ENCODE assay signal across 8 cellular contexts in the genomic region with DNA sequence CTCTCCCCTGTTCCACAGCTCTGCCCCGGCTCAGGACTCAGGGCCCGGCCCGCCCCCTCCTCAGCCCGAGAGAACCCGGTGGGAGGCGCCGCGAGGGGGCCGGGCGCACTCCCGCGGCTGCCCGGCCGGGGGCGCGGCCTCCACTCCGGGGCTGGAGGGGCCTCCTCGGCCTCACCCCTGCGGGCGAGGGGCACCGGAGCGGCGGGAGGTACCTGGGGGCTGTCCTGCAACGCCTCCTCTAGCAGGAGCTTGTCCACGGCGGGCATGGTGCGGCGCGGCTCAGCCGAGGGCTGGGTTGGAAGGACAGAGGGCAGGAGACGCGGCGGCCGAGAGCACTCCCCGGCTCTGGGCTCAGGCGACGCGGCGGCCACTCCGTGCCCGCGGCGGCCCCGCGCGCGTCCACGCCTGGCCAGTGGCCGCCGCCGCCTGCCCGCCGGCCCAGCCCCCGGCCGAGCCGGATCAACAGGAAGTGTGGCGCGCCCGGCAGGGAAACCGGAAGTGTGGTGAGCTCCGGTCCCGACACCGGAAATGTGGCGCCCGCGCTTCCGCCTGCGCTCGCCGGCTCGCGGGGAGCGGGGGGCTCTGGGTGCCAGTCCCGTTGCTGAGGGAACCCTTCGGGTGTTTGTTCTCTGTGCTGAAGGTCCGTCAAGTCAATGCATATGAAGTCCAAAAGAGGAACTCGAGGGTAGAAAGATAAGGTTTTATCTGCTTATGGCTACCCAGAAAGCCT. TPM values are rescaled to one million over a fixed set of nuclear protein-coding genes. Genes with fewer than 3 reads are reported as not detected.
A peak's percentile ranks its signal among the peaks of the same experiment; 100 is the strongest.
DNase-seq lines count a peak whose midpoint lies in the region; ATAC-seq and TF ChIP-seq lines count a peak whose summit lies in the region.

Gene APPL2 (minus strand): TSS at position 428 of the 730 bp plus-strand sequence. CDS start 162 bp downstream, at position 266.

- DNase-seq in A172 (ENCODE audit: low spot score) (peak; percentile 81), NCI-H2171 treated with DMSO at 0.1 percent for 48 hours (lab: John Stamatoyannopoulos, UW) (peak; percentile 86), T47D (ENCODE audit: low read depth in 1 of 2, low spot score in 1 of 2) (peak; percentile 94)

- peaks cover 4% of the 10 kb centered on the region for H3K27me3 ChIP-seq in iPS-18a (ENCODE audit: control insufficient read depth, insufficient read depth, low read length)
- H3K27me3 ChIP-seq in skeletal muscle tissue (ENCODE audit: control insufficient read depth in 3 of 3, insufficient read depth in 3 of 3, low read length in 3 of 3): no peaks in the 10 kb centered on the region

- peaks cover 5% of the 10 kb centered on the region for H3K4me1 ChIP-seq in iPS-18a (ENCODE audit: control insufficient read depth, low read depth, low read length)
- H3K4me1 ChIP-seq in skeletal muscle tissue (ENCODE audit: control insufficient read depth in 3 of 3, insufficient read depth in 3 of 3, low read length in 3 of 3): peaks cover 16 to 42% (median 34%) of the 10 kb centered on the region in 3 donors

- peak; percentile 66 for ATAC-seq in HG03097 (IDR thresholded peaks at IDR 0.05; ENCODE audit: low FRiP score, unreplicated experiment)

- no peaks in the 10 kb centered on the region for H3K9me3 ChIP-seq in iPS-18a (ENCODE audit: control insufficient read depth, low read depth, low read length)
- no peaks in the 10 kb centered on the region for H3K9me3 ChIP-seq in skeletal muscle tissue (ENCODE audit: control insufficient read depth in 3 of 3, low read length in 3 of 3)

- peak within 1 kb of the TSS; percentile 88 for H3K27ac ChIP-seq in VCaP
- no peak within 1 kb of the TSS for H3K27ac ChIP-seq in iPS-18a (ENCODE audit: low read length)
- peak within 1 kb of the TSS; percentile 87 for H3K27ac ChIP-seq in skeletal muscle tissue (ENCODE audit: low read depth, low read length)

- H3K9ac ChIP-seq in iPS-18a (ENCODE audit: low read length) (peak within 1 kb of the TSS; percentile 57), skeletal muscle tissue (ENCODE audit: low read depth in 1 of 3, low read length in 3 of 3) (peak within 1 kb of the TSS; percentile 88 to 90 (median 89))

- peak; percentile 54 for TF ChIP-seq CTCF in VCaP (conservative IDR thresholded peaks at IDR 0.05)

- H3K4me3 ChIP-seq in iPS-18a (ENCODE audit: low read length) (peak within 1 kb of the TSS; percentile 90), skeletal muscle tissue (ENCODE audit: low read length in 3 of 3) (peak within 1 kb of the TSS; percentile 80 to 92 (median 89))

- H3K36me3 ChIP-seq in iPS-18a (ENCODE audit: control insufficient read depth, low read depth, low read length) (no peaks in the 10 kb centered on the region), skeletal muscle tissue (ENCODE audit: control insufficient read depth in 3 of 3, insufficient read depth in 3 of 3, low read length in 3 of 3) (no peaks in the 10 kb centered on the region)

- peak; percentile 73 for TF ChIP-seq POLR2A in GM18526 (IDR thresholded peaks at IDR 0.05; ENCODE audit: extremely low read depth, insufficient read length)

- in situ Hi-C loops in T47D (cut with HindIII; ENCODE audit: low pct_unique_long_range_greater_than_20kb, low sequenced_read_pairs): no loop called here

RNA-seq across cellular contexts. Expression of gene APPL2, which starts in this region (rescaled TPM):
- 41.6 and 46.4 TPM in 2 replicates for total RNA-seq in A172 (2014; rRNA removed; shearing (Covaris generic))
- total RNA-seq in skeletal muscle tissue: 27.1 TPM
